ENCODE assay signal across 8 cellular contexts in the genomic region with DNA sequence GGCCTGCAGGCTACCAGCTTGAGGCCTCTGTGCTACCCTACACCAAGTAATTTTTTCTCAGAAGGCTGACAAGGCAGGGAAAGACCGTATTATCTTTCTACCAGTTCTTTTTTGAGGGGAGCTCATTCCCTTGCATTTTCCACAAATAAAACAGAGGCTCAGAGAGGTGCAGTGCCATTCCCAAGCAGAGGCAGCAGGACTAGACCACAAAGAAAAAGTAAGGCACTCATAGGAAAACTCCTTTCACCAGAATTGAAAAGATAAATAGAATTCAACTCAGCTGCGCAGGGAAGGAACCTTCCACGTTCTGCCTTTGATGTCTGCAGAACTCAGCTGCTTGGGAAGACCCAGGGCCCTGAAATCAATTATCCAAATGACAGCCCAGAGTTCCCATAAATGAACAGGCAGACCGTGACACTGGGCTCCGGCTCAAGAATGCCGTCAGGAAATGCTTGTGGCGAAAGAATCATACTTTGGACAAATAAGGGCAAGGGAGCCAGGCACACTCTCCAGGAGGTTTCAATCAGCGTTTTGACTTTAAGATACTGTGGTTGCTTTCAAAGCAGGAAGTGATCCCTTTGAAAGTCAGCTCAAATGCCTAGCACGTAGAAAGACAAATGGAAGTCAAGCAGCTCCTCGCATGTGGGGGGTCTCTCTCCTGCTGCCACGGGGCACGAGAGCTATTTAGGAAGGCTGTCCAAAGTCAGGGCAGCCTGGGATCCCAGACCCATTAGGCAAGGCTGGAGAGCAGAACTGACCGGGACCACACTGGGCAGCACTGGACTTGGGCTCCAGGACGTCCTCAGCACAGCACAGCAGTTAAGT. TPM values are rescaled to one million over a fixed set of nuclear protein-coding genes. Genes with fewer than 3 reads are reported as not detected.
DNase-seq lines count a peak whose midpoint lies in the region; ATAC-seq and TF ChIP-seq lines count a peak whose summit lies in the region.

No MANE protein-coding gene starts in this region.

- H3K27me3 ChIP-seq in BLaER1 (no peaks in the 10 kb centered on the region), MG63 (no peaks in the 10 kb centered on the region), iPS-15b (ENCODE audit: control insufficient read depth, insufficient read depth, low read length) (no peaks in the 10 kb centered on the region), gastrocnemius medialis (no peaks in the 10 kb centered on the region)

- ATAC-seq in gastrocnemius medialis = peak; percentile 76 to 83
- no peak for ATAC-seq in GM18498 (IDR thresholded peaks at IDR 0.05; ENCODE audit: unreplicated experiment)
- ATAC-seq in GM19351 (IDR thresholded peaks at IDR 0.05; ENCODE audit: unreplicated experiment) = no peak

- H4K20me1 ChIP-seq in BLaER1 = peaks cover 99% of the 10 kb centered on the region

- in situ Hi-C loops in gastrocnemius medialis (cut with MboI; ENCODE audit: low sequenced_read_pairs in 4 of 4) = no loop called here

- H3K36me3 ChIP-seq in BLaER1 (peaks cover 90% of the 10 kb centered on the region), MG63 (peaks cover 50% of the 10 kb centered on the region), iPS-15b (ENCODE audit: control insufficient read depth, insufficient read depth, low read length) (no peaks in the 10 kb centered on the region), gastrocnemius medialis (peaks cover 0 to 32% of the 10 kb centered on the region in 2 donors)

- no peak overlapping the region for H3K4me3 ChIP-seq in BLaER1
- peak overlapping the region; percentile 24; the same call in 1 of the 2 replicates for H3K4me3 ChIP-seq in MG63
- no peak overlapping the region for H3K4me3 ChIP-seq in iPS-15b (ENCODE audit: low read depth, low read length)
- peak overlapping the region in 2 of 4 donors; percentile 21 to 27 for H3K4me3 ChIP-seq in gastrocnemius medialis

- H3K27ac ChIP-seq in BLaER1 (no peak overlapping the region), gastrocnemius medialis (peak overlapping the region; percentile 75 to 87 (median 82))

- H3K4me1 ChIP-seq in BLaER1 (peaks cover 32% of the 10 kb centered on the region), iPS-15b (ENCODE audit: control insufficient read depth, insufficient read depth, low read length) (peaks cover 57% of the 10 kb centered on the region), gastrocnemius medialis (peaks cover 60 to 73% of the 10 kb centered on the region in 2 donors)

- DNase-seq in MG63 = peak; percentile 89
- peak; percentile 98 for DNase-seq in astrocyte of the hippocampus (ENCODE audit: low read depth, low spot score)
- DNase-seq in gastrocnemius medialis = peak; percentile 42 to 76
- no peak for DNase-seq in GM20000 (ENCODE audit: low spot score)

- intact Hi-C loops in gastrocnemius medialis (cut with DNase I; ENCODE audit: low total_unique reads) = no loop called here

- H3K9me3 ChIP-seq in BLaER1 (no peaks in the 10 kb centered on the region), MG63 (no peaks in the 10 kb centered on the region), iPS-15b (ENCODE audit: control insufficient read depth, insufficient read depth, low read length) (no peaks in the 10 kb centered on the region), gastrocnemius medialis (no peaks in the 10 kb centered on the region)

- H3K4me2 ChIP-seq in BLaER1 = no peak overlapping the region

- H3K9ac ChIP-seq in BLaER1 (peak overlapping the region; percentile 19; the same call in 1 of the 2 replicates), iPS-15b (ENCODE audit: low read depth, low read length) (peak overlapping the region; percentile 29)

- TF ChIP-seq POLR2A in gastrocnemius medialis (IDR thresholded peaks at IDR 0.05) = no peak

- TF ChIP-seq CTCF in gastrocnemius medialis (IDR thresholded peaks at IDR 0.05 in 4 of 5, conservative IDR thresholded peaks at IDR 0.05 in 1 of 5) (no peak), GM20000 (IDR thresholded peaks at IDR 0.05; ENCODE audit: extremely low read depth, missing control alignments) (no peak)

RNA-seq across cellular contexts. Expression of gene KCTD10, which starts 14.0 kb away (rescaled TPM):
- total RNA-seq in MG63 (2014; rRNA removed; shearing (Covaris generic); ENCODE audit: low replicate concordance) = 92.0 and 101 TPM in 2 replicates
- total RNA-seq in gastrocnemius medialis = 10 to 100 TPM in 3 of 4 donors, 1 to 10 TPM in 1; 7.5 to 14.8 (median 10.6) TPM

RNA-seq across cellular contexts. Expression of gene UBE3B, which starts 14.4 kb away (rescaled TPM):
- total RNA-seq in MG63 (2014; rRNA removed; shearing (Covaris generic); ENCODE audit: low replicate concordance) = 12.9 and 18.8 TPM in 2 replicates
- 10 to 100 TPM; 44.8 to 58.2 (median 55.9) TPM for total RNA-seq in gastrocnemius medialis

Comparison
In these comparisons a context has a peak if more than half of its experiments do, and no peak if none do; other contexts are left out.
1. ATAC-seq: peak in gastrocnemius medialis (2 of 2); none in GM18498 (single experiment) and GM19351 (single experiment).